ENCODE assay signal across 30 cellular contexts in the genomic region with DNA sequence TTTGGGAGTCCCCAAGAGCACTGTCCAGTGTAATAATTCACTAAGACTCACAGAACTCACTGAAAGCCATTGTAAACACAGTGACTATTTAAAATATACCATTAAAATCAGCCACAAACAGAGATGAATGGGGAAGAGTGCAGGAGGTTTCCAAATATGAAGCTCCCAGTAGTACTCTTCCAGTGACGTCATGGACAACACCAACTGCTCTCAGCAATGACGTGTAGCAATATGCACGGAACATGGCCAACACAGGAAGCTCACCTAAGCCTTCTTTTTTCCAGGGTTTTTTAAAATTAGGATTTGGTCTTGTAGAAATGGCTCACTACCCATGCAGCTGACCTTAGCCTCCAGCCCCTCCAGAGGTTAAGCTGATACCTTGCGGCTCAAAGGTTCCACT.
"Had no signal": no experiment of that assay in that cellular context is flagged by ENCODE, and none has a peak within 500 bp of the region (broad histone marks: within the 10 kb centered on the region; RNA-seq: fewer than 3 reads in every experiment).

No MANE protein-coding gene starts in this region.

- H3K4me2 ChIP-seq: neural progenitor cell, smooth muscle cell had no signal

- H3K4me3 ChIP-seq: neural progenitor cell, ovary, psoas muscle, skin epidermis, smooth muscle cell, spleen, suprapubic skin, testis, tibial artery, transverse colon, upper lobe of right lung, uterus had no signal

- H3K27ac ChIP-seq: neural progenitor cell, ovary, parathyroid adenoma, psoas muscle, skin epidermis, spleen, suprapubic skin, testis, tibial artery, transverse colon, upper lobe of right lung, uterus had no signal

- H3K4me1 Mint-ChIP-seq: natural killer cell; nephron; neural progenitor cell; stimulated activated memory B cell treated with anti-CD40 and anti-IgM and Interleukin-4, amounts not matched to agents 10 μg/mL and 1 μg/mL and 100 μg/mL, for 72 hours; stimulated activated naive CD8-positive, alpha-beta T cell treated with anti-CD3 and anti-CD28 coated beads, Interleukin-15, amount 100 ng/mL, for 72 hours had no signal

- H2AFZ ChIP-seq: neural progenitor cell, parathyroid adenoma had no signal

- H3K4me1 ChIP-seq: neural progenitor cell, parathyroid adenoma, psoas muscle, spleen, suprapubic skin, testis, tibial artery, transverse colon, upper lobe of right lung, uterus had no signal

- H3K36me3 Mint-ChIP-seq: natural killer cell; neural progenitor cell; stimulated activated memory B cell treated with anti-CD40 and anti-IgM and Interleukin-4, amounts not matched to agents 10 μg/mL and 1 μg/mL and 100 μg/mL, for 72 hours; type B pancreatic cell had no signal

- H3K4me3 Mint-ChIP-seq: natural killer cell; nephron; neural progenitor cell; stimulated activated memory B cell treated with anti-CD40 and anti-IgM and Interleukin-4, amounts not matched to agents 10 μg/mL and 1 μg/mL and 100 μg/mL, for 72 hours; stimulated activated naive CD8-positive, alpha-beta T cell treated with anti-CD3 and anti-CD28 coated beads, Interleukin-15, amount 100 ng/mL, for 72 hours; type B pancreatic cell had no signal

- H3K9me3 Mint-ChIP-seq: nephron; neural progenitor cell; stimulated activated memory B cell treated with anti-CD40 and anti-IgM and Interleukin-4, amounts not matched to agents 10 μg/mL and 1 μg/mL and 100 μg/mL, for 72 hours; stimulated activated naive CD8-positive, alpha-beta T cell treated with anti-CD3 and anti-CD28 coated beads, Interleukin-15, amount 100 ng/mL, for 72 hours; type B pancreatic cell had no signal

- H3K27me3 ChIP-seq: neural progenitor cell, ovary, spleen, suprapubic skin, testis, tibial artery, transverse colon, upper lobe of right lung, uterus had no signal

- ATAC-seq: natural killer cell; psoas muscle; right cardiac atrium; sciatic nerve; stimulated activated memory B cell treated with anti-CD40 and anti-IgM and Interleukin-4, amounts not matched to agents 10 μg/mL and 1 μg/mL and 100 μg/mL, for 72 hours; stimulated activated naive CD8-positive, alpha-beta T cell treated with anti-CD3 and anti-CD28 coated beads, Interleukin-15, amount 100 ng/mL, for 72 hours; stimulated activated naive CD8-positive, alpha-beta T cell treated with anti-CD3 and anti-CD28 coated beads, Interleukin-15, Interleukin-2, amounts not matched to agents 100 U/mL and 50 U/mL, for 24 hours; upper lobe of right lung had no signal

- H3K36me3 ChIP-seq: neural progenitor cell, ovary, spleen, suprapubic skin, tibial artery, transverse colon, upper lobe of right lung, uterus had no signal

- H3K9me3 ChIP-seq: ovary, psoas muscle, suprapubic skin, testis, tibial artery, upper lobe of right lung, uterus had no signal

- H3K27ac Mint-ChIP-seq: natural killer cell; nephron; neural progenitor cell; progenitor cell of endocrine pancreas; stimulated activated memory B cell treated with anti-CD40 and anti-IgM and Interleukin-4, amounts not matched to agents 10 μg/mL and 1 μg/mL and 100 μg/mL, for 72 hours; stimulated activated naive CD8-positive, alpha-beta T cell treated with anti-CD3 and anti-CD28 coated beads, Interleukin-15, amount 100 ng/mL, for 72 hours; type B pancreatic cell had no signal

- DNase-seq: natural killer cell; occipital lobe; ovary; psoas muscle; right cardiac atrium; spleen; stimulated activated CD4-positive, alpha-beta T cell treated with anti-CD3 and anti-CD28 coated beads, Interleukin-12 subunit alpha, Interleukin-12 subunit beta, amount 100 ng/mL, for 4 hours; stimulated activated CD4-positive, alpha-beta T cell treated with anti-CD3 and anti-CD28 coated beads, Interleukin-1b, Interleukin-23, amount 100 ng/mL, for 48 hours; stimulated activated CD4-positive, alpha-beta T cell treated with anti-CD3 and anti-CD28 coated beads, Interleukin-4, amount 100 ng/mL, for 1 hour; stimulated activated CD4-positive, alpha-beta T cell treated with anti-CD3 and anti-CD28 coated beads, Interleukin-4, amount 100 ng/mL, for 4 hours; stimulated activated CD8-positive, alpha-beta memory T cell treated with anti-CD3 and anti-CD28 coated beads, Interleukin-4, amount 100 ng/mL, for 48 hours; stimulated activated naive CD4-positive, alpha-beta T cell; stimulated activated naive CD8-positive, alpha-beta T cell treated with anti-CD3 and anti-CD28 coated beads, Interleukin-15, amount 100 ng/mL, for 72 hours; stimulated activated naive CD8-positive, alpha-beta T cell treated with anti-CD3 and anti-CD28 coated beads, Interleukin-15, Interleukin-2, amounts not matched to agents 100 U/mL and 50 U/mL, for 24 hours; substantia nigra; testis; tibial artery; transverse colon; upper lobe of right lung; uterus had no signal

- H3K27me3 Mint-ChIP-seq: progenitor cell of endocrine pancreas; stimulated activated memory B cell treated with anti-CD40 and anti-IgM and Interleukin-4, amounts not matched to agents 10 μg/mL and 1 μg/mL and 100 μg/mL, for 72 hours; stimulated activated naive CD8-positive, alpha-beta T cell treated with anti-CD3 and anti-CD28 coated beads, Interleukin-15, amount 100 ng/mL, for 72 hours; type B pancreatic cell had no signal

- H3K79me2 ChIP-seq: parathyroid adenoma had no signal
